8 cellular contexts compared by ENCODE assay signal in the genomic region with DNA sequence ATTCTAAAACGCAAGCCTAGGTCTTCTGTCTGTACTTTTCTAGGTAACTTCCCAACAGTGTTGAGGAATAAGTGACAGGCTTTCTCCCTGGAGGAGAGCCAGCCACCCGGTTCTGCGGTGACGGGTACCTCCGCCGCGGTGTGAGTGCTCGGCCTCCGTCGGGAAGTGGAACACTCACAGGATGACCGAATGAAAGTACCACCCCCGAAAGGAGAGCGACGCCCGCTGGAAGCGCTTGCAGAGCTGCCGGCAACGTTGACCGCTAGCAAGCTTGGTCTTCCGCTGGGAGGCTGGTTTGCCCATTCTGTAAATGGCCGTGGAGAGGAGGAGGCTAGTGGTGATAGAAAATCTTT. TPM values are rescaled to one million over a fixed set of nuclear protein-coding genes. Genes with fewer than 3 reads are reported as not detected.
DNase-seq lines count a peak whose midpoint lies in the region; ATAC-seq and TF ChIP-seq lines count a peak whose summit lies in the region.

No MANE protein-coding gene starts in this region.

- no peak for TF ChIP-seq CTCF in CD4-positive, alpha-beta T cell (IDR thresholded peaks at IDR 0.05)
- no peak for TF ChIP-seq CTCF in parathyroid adenoma (IDR thresholded peaks at IDR 0.05)

- peak overlapping the region; percentile 90 for H3K4me3 Mint-ChIP-seq in CD4-positive, alpha-beta T cell
- H3K4me3 Mint-ChIP-seq in activated naive CD4-positive, alpha-beta T cell treated with anti-CD3 and anti-CD28 coated beads, Interleukin-2, amount 50 U/mL, for 24 hours: peak overlapping the region; percentile 97

- no peaks in the 10 kb centered on the region for H3K9me3 Mint-ChIP-seq in CD4-positive, alpha-beta T cell
- no peaks in the 10 kb centered on the region for H3K9me3 Mint-ChIP-seq in activated naive CD4-positive, alpha-beta T cell treated with anti-CD3 and anti-CD28 coated beads, Interleukin-2, amount 50 U/mL, for 24 hours

- H3K27me3 ChIP-seq in CD4-positive, alpha-beta T cell (ENCODE audit: control insufficient read depth, insufficient read depth, low read length): no peaks in the 10 kb centered on the region
- no peaks in the 10 kb centered on the region for H3K27me3 ChIP-seq in Karpas-422 (ENCODE audit: low read length)
- no peaks in the 10 kb centered on the region for H3K27me3 ChIP-seq in parathyroid adenoma (ENCODE audit: control insufficient read depth, insufficient read depth, low read length)

- peaks cover 35% of the 10 kb centered on the region for H3K4me1 Mint-ChIP-seq in CD4-positive, alpha-beta T cell (ENCODE audit: low read depth)
- H3K4me1 Mint-ChIP-seq in activated naive CD4-positive, alpha-beta T cell treated with anti-CD3 and anti-CD28 coated beads, Interleukin-2, amount 50 U/mL, for 24 hours: peaks cover 22% of the 10 kb centered on the region

- H4K20me1 ChIP-seq in Karpas-422 (ENCODE audit: insufficient read depth, low read depth, low read length): no peaks in the 10 kb centered on the region

- H3K27me3 Mint-ChIP-seq in CD4-positive, alpha-beta T cell: peaks cover 29% of the 10 kb centered on the region
- peaks cover 8% of the 10 kb centered on the region for H3K27me3 Mint-ChIP-seq in activated naive CD4-positive, alpha-beta T cell treated with anti-CD3 and anti-CD28 coated beads, Interleukin-2, amount 50 U/mL, for 24 hours

- peak in 7 of 10 experiments; percentile 4 to 38 (median 13) for DNase-seq in CD4-positive, alpha-beta T cell
- peak; percentile 46 for DNase-seq in Karpas-422
- peak; percentile 89 for DNase-seq in Right ventricle myocardium inferior (ENCODE audit: missing footprints)
- DNase-seq in NCI-H187 treated with DMSO at 0.1 percent for 48 hours (lab: John Stamatoyannopoulos, UW): no peak
- DNase-seq in NCI-H2029 (lab: John Stamatoyannopoulos, UW): no peak

- H2AFZ ChIP-seq in Karpas-422 (ENCODE audit: low read length): peak overlapping the region; percentile 92
- H2AFZ ChIP-seq in parathyroid adenoma: peak overlapping the region; percentile 93

- H3K9ac ChIP-seq in Karpas-422 (ENCODE audit: low read length) (peak overlapping the region; percentile 83), parathyroid adenoma (peak overlapping the region; percentile 38)

- H3K79me2 ChIP-seq in Karpas-422 (ENCODE audit: low read length) (peaks cover 19% of the 10 kb centered on the region), parathyroid adenoma (no peaks in the 10 kb centered on the region)

- no peaks in the 10 kb centered on the region for H3K9me2 ChIP-seq in Karpas-422 (replicated peaks; ENCODE audit: insufficient read depth, low read length)

- CTCF ChIA-PET in CD4-positive, alpha-beta T cell (lab: Charles Lee): interaction anchor here (0.8 to 2.2 kb wide), 2 partner anchors 9 to 10 kb away, joined by 3 to 9 read pairs; no protein-coding TSS in a partner anchor

- ATAC-seq in CD4-positive, alpha-beta T cell (ENCODE audit: poor library complexity): peak; percentile 19
- ATAC-seq in GM21528 (IDR thresholded peaks at IDR 0.05; ENCODE audit: low FRiP score, unreplicated experiment) (peak; percentile 36), Right ventricle myocardium inferior (peak; percentile 81)

- H3K4me2 ChIP-seq in Karpas-422 (ENCODE audit: low read depth, low read length, poor library complexity, severe bottlenecking) (peak overlapping the region; percentile 94), parathyroid adenoma (ENCODE audit: low read length) (peak overlapping the region; percentile 96)

- H3K4me1 ChIP-seq in Karpas-422 (ENCODE audit: low read length) (peaks cover 32% of the 10 kb centered on the region), parathyroid adenoma (no peaks in the 10 kb centered on the region)

- peak overlapping the region; percentile 74 for H3K27ac Mint-ChIP-seq in CD4-positive, alpha-beta T cell
- H3K27ac Mint-ChIP-seq in activated naive CD4-positive, alpha-beta T cell treated with anti-CD3 and anti-CD28 coated beads, Interleukin-2, amount 50 U/mL, for 24 hours: peak overlapping the region; percentile 92

- POLR2A ChIA-PET in CD4-positive, alpha-beta T cell (lab: Charles Lee): interaction anchor here (0.6 to 3.8 kb wide), 6 partner anchors 9 to 844 kb away, joined by 3 to 38 read pairs (median 6); partner anchors contain the start of genes GTF2H5, SERAC1 and ZDHHC14

- peaks cover 27% of the 10 kb centered on the region for H3K36me3 Mint-ChIP-seq in CD4-positive, alpha-beta T cell (ENCODE audit: low read depth)
- H3K36me3 Mint-ChIP-seq in activated naive CD4-positive, alpha-beta T cell treated with anti-CD3 and anti-CD28 coated beads, Interleukin-2, amount 50 U/mL, for 24 hours: no peaks in the 10 kb centered on the region

- H3K9me3 ChIP-seq in CD4-positive, alpha-beta T cell (ENCODE audit: control insufficient read depth, low read length): no peaks in the 10 kb centered on the region
- no peaks in the 10 kb centered on the region for H3K9me3 ChIP-seq in Karpas-422 (ENCODE audit: low read length)
- no peaks in the 10 kb centered on the region for H3K9me3 ChIP-seq in parathyroid adenoma (ENCODE audit: control insufficient read depth, low read length)

- H3K4me3 ChIP-seq in Karpas-422 (ENCODE audit: low read length) (peak overlapping the region; percentile 93), parathyroid adenoma (ENCODE audit: low read depth, low read length) (peak overlapping the region; percentile 98)

- H3K27ac ChIP-seq in CD4-positive, alpha-beta T cell (ENCODE audit: low read depth, low read length): no peak overlapping the region
- no peak overlapping the region for H3K27ac ChIP-seq in Karpas-422 (ENCODE audit: low read length)
- peak overlapping the region; percentile 92 for H3K27ac ChIP-seq in parathyroid adenoma

- intact Hi-C loops in CD4-positive, alpha-beta T cell (cut with DNase I, micrococcal nuclease): loop anchor here (2.0 kb wide), 3 partner anchors 55 to 637 kb away; partner anchors contain the start of gene ZDHHC14 (in 1 of the 2)
- intact Hi-C loops in Right ventricle myocardium inferior (cut with DNase I): loop anchor here (2.0 to 5.0 kb wide), 2 partner anchors 57 to 108 kb away; partner anchors contain the start of gene ZDHHC14

- peaks cover 6% of the 10 kb centered on the region; the same call in 1 of the 2 replicates for H3K36me3 ChIP-seq in Karpas-422 (ENCODE audit: insufficient read depth, low read length)
- no peaks in the 10 kb centered on the region for H3K36me3 ChIP-seq in parathyroid adenoma (ENCODE audit: control insufficient read depth, insufficient read depth, low read length)

RNA-seq across cellular contexts. Expression of gene TMEM242, which starts 0.6 kb away (rescaled TPM):
- total RNA-seq in CD4-positive, alpha-beta T cell: 10 to 100 TPM; 13.6 to 15.6 TPM
- 3.4 and 5.5 TPM in 2 replicates for total RNA-seq in Karpas-422 (2014; rRNA removed; shearing (Covaris generic); ENCODE audit: low replicate concordance)
- 19.4 TPM for total RNA-seq in Right ventricle myocardium inferior

RNA-seq across cellular contexts. Expression of gene ZDHHC14, which starts 57.1 kb away (rescaled TPM):
- total RNA-seq in CD4-positive, alpha-beta T cell: 1 to 10 TPM; 1.3 to 1.6 TPM
- total RNA-seq in Karpas-422 (2014; rRNA removed; shearing (Covaris generic); ENCODE audit: low replicate concordance): 0.18 and 1.1 TPM in 2 replicates
- total RNA-seq in Right ventricle myocardium inferior: 12.7 TPM

Comparison
In these comparisons a context has a peak if more than half of its experiments do, and no peak if none do; other contexts are left out.
1. ATAC-seq: peak in every context shown above with its lines; median percentile 81 in Right ventricle myocardium inferior; 36 in GM21528; 19 in CD4-positive, alpha-beta T cell.
2. DNase-seq: peak in CD4-positive, alpha-beta T cell (7 of 10), Karpas-422 (single experiment) and Right ventricle myocardium inferior (single experiment); none in NCI-H187 treated with DMSO at 0.1 percent for 48 hours (single experiment) and NCI-H2029 (single experiment).